In genomic region chr13:75693227-75693626, GRCh38 we compare ENCODE assay signal across 17 cellular contexts. TPM values are rescaled to one million over a fixed set of nuclear protein-coding genes. Genes with fewer than 3 reads are reported as not detected.
A peak's percentile ranks its signal among the peaks of the same experiment; 100 is the strongest.
DNase-seq lines count a peak whose midpoint lies in the region; TF ChIP-seq lines count a peak whose summit lies in the region.
"Had no signal": no experiment of that assay in that cellular context is flagged by ENCODE, and none has a peak within 500 bp of the region (broad histone marks: within the 10 kb centered on the region; RNA-seq: fewer than 3 reads in every experiment).

No MANE protein-coding gene starts in this region.

- H3K27me3 Mint-ChIP-seq in brain, result peaks cover 3% of the 10 kb centered on the region
- H3K27me3 Mint-ChIP-seq in glutamatergic neuron (ENCODE audit: unreplicated experiment), result no peaks in the 10 kb centered on the region
- no peaks in the 10 kb centered on the region for H3K27me3 Mint-ChIP-seq in activated CD4-positive, alpha-beta memory T cell treated with anti-CD3 and anti-CD28 coated beads for 36 hours

- CTCF ChIA-PET in activated CD4-positive, alpha-beta memory T cell treated with anti-CD3 and anti-CD28 coated beads for 36 hours (lab: Charles Lee), result interaction anchor here (1.0 to 1.9 kb wide), 5 partner anchors 14 to 1211 kb away, joined by 3 to 6 read pairs (median 4); no protein-coding TSS in a partner anchor

- no peak overlapping the region for H3K4me3 Mint-ChIP-seq in brain
- no peak overlapping the region for H3K4me3 Mint-ChIP-seq in glutamatergic neuron (ENCODE audit: unreplicated experiment)
- no peak overlapping the region for H3K4me3 Mint-ChIP-seq in activated CD4-positive, alpha-beta memory T cell treated with anti-CD3 and anti-CD28 coated beads for 36 hours

- intact Hi-C loops in activated CD4-positive, alpha-beta memory T cell treated with anti-CD3 and anti-CD28 coated beads for 36 hours (cut with micrococcal nuclease), result loop anchor here (10.0 kb wide), 1 partner anchor 1212 kb away; no protein-coding TSS in a partner anchor

- H3K36me3 Mint-ChIP-seq in brain (peaks cover 7% of the 10 kb centered on the region), glutamatergic neuron (ENCODE audit: unreplicated experiment) (no peaks in the 10 kb centered on the region)
- no peaks in the 10 kb centered on the region for H3K36me3 Mint-ChIP-seq in activated CD4-positive, alpha-beta memory T cell treated with anti-CD3 and anti-CD28 coated beads for 36 hours

- H3K4me1 Mint-ChIP-seq in brain (peaks cover 11% of the 10 kb centered on the region), glutamatergic neuron (ENCODE audit: low read depth, unreplicated experiment) (peaks cover 6% of the 10 kb centered on the region)
- H3K4me1 Mint-ChIP-seq in activated CD4-positive, alpha-beta memory T cell treated with anti-CD3 and anti-CD28 coated beads for 36 hours (ENCODE audit: low read depth), result no peaks in the 10 kb centered on the region

- POLR2A ChIA-PET in activated CD4-positive, alpha-beta memory T cell treated with anti-CD3 and anti-CD28 coated beads for 36 hours (lab: Charles Lee), result no interaction called here

- DNase-seq in NCI-H1417 (lab: John Stamatoyannopoulos, UW) (peak in 2 of 3 experiments; percentile 19 to 58), NCI-H1417 treated with DMSO at 0.1 percent for 48 hours (lab: John Stamatoyannopoulos, UW) (no peak), NCI-H1694 treated with DMSO at 0.1 percent for 48 hours (lab: John Stamatoyannopoulos, UW) (peak; percentile 68), glutamatergic neuron (no peak)
- DNase-seq in activated CD4-positive, alpha-beta memory T cell treated with anti-CD3 and anti-CD28 coated beads for 36 hours, result no peak
- DNase-seq in effector CD8-positive, alpha-beta T cell (lab: John Stamatoyannopoulos, UW), result no peak
- DNase-seq: 8988T, ACHN, Calu3, NCI-H1048, NCI-H146, NCI-H2029 treated with DMSO at 0.1 percent for 48 hours, NCI-H345, NCI-H526, SHP77, SW 1271 had no signal

- TF ChIP-seq CTCF in brain (conservative IDR thresholded peaks at IDR 0.05) (no peak), glutamatergic neuron (IDR thresholded peaks at IDR 0.05; ENCODE audit: partially characterized antibody, unreplicated experiment) (no peak)

- peaks cover 0 to 5% (median 2%) of the 10 kb centered on the region in 5 experiments for H3K9me3 Mint-ChIP-seq in brain
- peaks cover 2% of the 10 kb centered on the region for H3K9me3 Mint-ChIP-seq in glutamatergic neuron (ENCODE audit: unreplicated experiment)
- no peaks in the 10 kb centered on the region for H3K9me3 Mint-ChIP-seq in activated CD4-positive, alpha-beta memory T cell treated with anti-CD3 and anti-CD28 coated beads for 36 hours

- H3K27ac Mint-ChIP-seq in brain, result peak overlapping the region in 3 of 5 experiments; percentile 30 to 82 (median 33)
- H3K27ac Mint-ChIP-seq in glutamatergic neuron (ENCODE audit: unreplicated experiment), result no peak overlapping the region
- no peak overlapping the region for H3K27ac Mint-ChIP-seq in activated CD4-positive, alpha-beta memory T cell treated with anti-CD3 and anti-CD28 coated beads for 36 hours

RNA-seq across cellular contexts. Expression of gene LMO7, which starts 57.1 kb away (rescaled TPM):
- 23.1 TPM for polyA plus RNA-seq in brain (ENCODE audit: insufficient read depth, low read depth, low replicate concordance)
- 5.0 TPM for total RNA-seq in glutamatergic neuron (ENCODE audit: unreplicated experiment)
- total RNA-seq in activated CD4-positive, alpha-beta memory T cell treated with anti-CD3 and anti-CD28 coated beads for 36 hours, result 1 to 10 TPM; 7.8 to 8.7 TPM

Comparison
In these comparisons a context has a peak if more than half of its experiments do, and no peak if none do; other contexts are left out.
1. DNase-seq: peak in NCI-H1417 (2 of 3) and NCI-H1694 treated with DMSO at 0.1 percent for 48 hours (single experiment); none in NCI-H1417 treated with DMSO at 0.1 percent for 48 hours (single experiment), glutamatergic neuron (single experiment), activated CD4-positive, alpha-beta memory T cell treated with anti-CD3 and anti-CD28 coated beads for 36 hours (single experiment) and effector CD8-positive, alpha-beta T cell (single experiment).
2. H3K27ac Mint-ChIP-seq: peak in brain (3 of 5); none in glutamatergic neuron (single experiment) and activated CD4-positive, alpha-beta memory T cell treated with anti-CD3 and anti-CD28 coated beads for 36 hours (single experiment).